In genomic region chr7:158397885-158398284, GRCh38 we compare ENCODE assay signal across 17 cellular contexts.
DNase-seq lines count a peak whose midpoint lies in the region; ATAC-seq, FAIRE-seq and TF ChIP-seq lines count a peak whose summit lies in the region.
"Had no signal": no experiment of that assay in that cellular context is flagged by ENCODE, and none has a peak within 500 bp of the region (broad histone marks: within the 10 kb centered on the region; RNA-seq: fewer than 3 reads in every experiment).

No MANE protein-coding gene starts in this region.

- 0 out of 2 replicates have a peak overlapping the region, but pooled peaks have one; percentile 9 for H2BK12ac ChIP-seq in H1 (ENCODE audit: low read depth, low read length)

- no peaks in the 10 kb centered on the region for H3K36me3 Mint-ChIP-seq in activated CD4-positive, alpha-beta T cell treated with anti-CD3 and anti-CD28 coated beads, Interleukin-2, amount 10 ng/mL, durations not matched to agents 7 days and 5 days (ENCODE audit: low read depth)
- H3K36me3 Mint-ChIP-seq: CD14-positive monocyte; CD4-positive, alpha-beta memory T cell had no signal

- no peaks in the 10 kb centered on the region for H4K20me1 ChIP-seq in H1 (replicated peaks in 1 of 2; ENCODE audit: control insufficient read depth in 1 of 2, insufficient read depth in 2 of 2, low read length in 2 of 2)
- H4K20me1 ChIP-seq: BLaER1 had no signal

- H3K27ac ChIP-seq in H1 (ENCODE audit: low read depth, low read length) (no peak overlapping the region), lower lobe of right lung (no peak overlapping the region)
- H3K27ac ChIP-seq: BLaER1 had no signal

- H4K5ac ChIP-seq in H1 (ENCODE audit: insufficient read length, low read depth, low read length), result no peak overlapping the region

- H3K4me3 ChIP-seq in H1 (ENCODE audit: extremely low read depth in 1 of 4, insufficient read depth in 2 of 4, low read depth in 3 of 4, low read length in 4 of 4) (no peak overlapping the region), lower lobe of right lung (no peak overlapping the region)
- H3K4me3 ChIP-seq: BLaER1 had no signal

- no peak overlapping the region for H4K8ac ChIP-seq in H1 (ENCODE audit: extremely low read depth, insufficient read depth, low read length)

- H3K79me1 ChIP-seq in H1 (ENCODE audit: low read depth, low read length), result no peaks in the 10 kb centered on the region

- no peak overlapping the region for H3K18ac ChIP-seq in H1 (ENCODE audit: extremely low read depth, low read length)

- no peak overlapping the region for H3K9ac ChIP-seq in H1 (replicated peaks in 1 of 4; ENCODE audit: extremely low read depth in 1 of 4, low read depth in 3 of 4, low read length in 3 of 4)
- H3K9ac ChIP-seq: BLaER1 had no signal

- peak overlapping the region; percentile 83; the same call in 1 of the 2 replicates for H2BK5ac ChIP-seq in H1 (ENCODE audit: low read depth, low read length)

- H2BK120ac ChIP-seq in H1 (replicated peaks; ENCODE audit: low read depth, low read length), result no peak overlapping the region

- CTCF ChIA-PET in activated CD4-positive, alpha-beta T cell treated with anti-CD3 and anti-CD28 coated beads, Interleukin-2, amount 10 ng/mL, durations not matched to agents 7 days and 5 days (lab: Charles Lee), result no interaction called here
- CTCF ChIA-PET in H1 (lab: Charles Lee; ENCODE audit: partially characterized antibody), result interaction anchor here (0.6 to 6.9 kb wide), 4 partner anchors 11 to 35 kb away, joined by 3 to 51 read pairs (median 5); no protein-coding TSS in a partner anchor

- H3K23me2 ChIP-seq in H1 (ENCODE audit: low read depth, low read length), result no peaks in the 10 kb centered on the region

- H3K9me3 ChIP-seq in H1 (ENCODE audit: insufficient read depth in 2 of 2, low read depth in 1 of 2, low read length in 1 of 2), result no peaks in the 10 kb centered on the region; a peak in 1 of 4 replicates
- H3K9me3 ChIP-seq in lower lobe of right lung, result peaks cover 5% of the 10 kb centered on the region

- no peak for FAIRE-seq in H1 (lab: Jason Lieb, UNC)
- FAIRE-seq: HepG2 had no signal

- WGBS in H1 (ENCODE audit: extremely low coverage in 1 of 2, insufficient coverage in 1 of 2, insufficient read length in 1 of 2, insufficient replicate concordance in 2 of 2, low coverage in 1 of 2, low lambda C conversion rate in 2 of 2, missing lambda C conversion rate in 1 of 2), 2 experiments, result 90% methylated on average over 6 of the region's 6 CpGs; no CpG with 5 or more reads in 1 of the 2 experiments

- H3K14ac ChIP-seq in H1 (ENCODE audit: insufficient read length), result no peak overlapping the region

- H3K4me1 ChIP-seq in H1 (replicated peaks in 1 of 4; ENCODE audit: control insufficient read depth in 3 of 4, insufficient read depth in 4 of 4, low read length in 3 of 4) (peaks cover 0 to 12% (median 7%) of the 10 kb centered on the region in 4 experiments; a peak in 4 of 7 replicates), lower lobe of right lung (no peaks in the 10 kb centered on the region)

- peak overlapping the region; percentile 80; the same call in 1 of the 2 replicates for H2BK20ac ChIP-seq in H1 (ENCODE audit: low read length)

- no peak for TF ChIP-seq RAD21 in H1 (IDR thresholded peaks at IDR 0.05 in 1 of 2, conservative IDR thresholded peaks at IDR 0.05 in 1 of 2; ENCODE audit: low read depth in 2 of 2, low read length in 2 of 2)

- no peaks in the 10 kb centered on the region for H3K79me2 ChIP-seq in H1 (ENCODE audit: control insufficient read depth in 1 of 2, insufficient read depth in 2 of 2, low read length in 2 of 2)

- H3K23ac ChIP-seq in H1 (ENCODE audit: insufficient read length), result no peak overlapping the region

- H4K91ac ChIP-seq in H1 (replicated peaks; ENCODE audit: insufficient read length, low read length), result no peak overlapping the region

- no peaks in the 10 kb centered on the region for H3K4me1 Mint-ChIP-seq in activated CD4-positive, alpha-beta T cell treated with anti-CD3 and anti-CD28 coated beads, Interleukin-2, amount 10 ng/mL, durations not matched to agents 7 days and 5 days
- H3K4me1 Mint-ChIP-seq: CD14-positive monocyte; CD4-positive, alpha-beta memory T cell had no signal

- H2AFZ ChIP-seq in H1 (ENCODE audit: low read length), result no peak overlapping the region

- H3K4ac ChIP-seq in H1 (replicated peaks; ENCODE audit: insufficient read length, low read depth, low read length), result no peak overlapping the region

- peak overlapping the region; percentile 36 for H3K27ac Mint-ChIP-seq in activated CD4-positive, alpha-beta T cell treated with anti-CD3 and anti-CD28 coated beads, Interleukin-2, amount 10 ng/mL, durations not matched to agents 7 days and 5 days
- H3K27ac Mint-ChIP-seq: CD4-positive, alpha-beta memory T cell had no signal

- TF ChIP-seq EP300 in H1 (IDR thresholded peaks at IDR 0.05; ENCODE audit: borderline replicate concordance in 1 of 2, low read depth in 2 of 2, low read length in 2 of 2), result no peak

- intact Hi-C loops in lower lobe of right lung (cut with DNase I) (no loop called here), left cardiac atrium (cut with DNase I) (no loop called here)

- H2AK5ac ChIP-seq in H1 (ENCODE audit: low read depth, low read length), result no peak overlapping the region

- no peaks in the 10 kb centered on the region for H3K27me3 Mint-ChIP-seq in activated CD4-positive, alpha-beta T cell treated with anti-CD3 and anti-CD28 coated beads, Interleukin-2, amount 10 ng/mL, durations not matched to agents 7 days and 5 days

- H3K4me2 ChIP-seq in H1 (ENCODE audit: insufficient read depth in 1 of 2, low read depth in 2 of 2, low read length in 2 of 2), result no peak overlapping the region

- H3K36me3 ChIP-seq in H1 (ENCODE audit: control insufficient read depth in 2 of 4, insufficient read depth in 4 of 4, low read length in 3 of 4) (no peaks in the 10 kb centered on the region), lower lobe of right lung (no peaks in the 10 kb centered on the region)
- H3K36me3 ChIP-seq: BLaER1 had no signal

- 0 out of 2 replicates have a peak overlapping the region, but pooled peaks have one; percentile 53 for H2BK15ac ChIP-seq in H1 (ENCODE audit: low read length)

- no peak for DNase-seq in activated CD4-positive, alpha-beta T cell treated with anti-CD3 and anti-CD28 coated beads, Interleukin-2, amount 10 ng/mL, durations not matched to agents 7 days and 5 days
- DNase-seq in activated CD4-positive, alpha-beta T cell treated with anti-CD3 and anti-CD28 coated beads for 4 hours, result no peak
- DNase-seq in H1 (ENCODE audit: low read depth in 1 of 2, low spot score in 2 of 2) (no peak), lower lobe of right lung (peak; percentile 4), left cardiac atrium (no peak)
- DNase-seq in activated T-cell treated with anti-CD3 and anti-CD28 coated beads, Interleukin-2, amount 50 U/mL, for 1 hour, result no peak
- DNase-seq: 8988T; Calu3; CD4-positive, alpha-beta memory T cell; DMS79 treated with DMSO at 0.1 percent for 48 hours; GF-D8; GOT3; H9 had no signal

- no peak overlapping the region for H3K4me3 Mint-ChIP-seq in activated CD4-positive, alpha-beta T cell treated with anti-CD3 and anti-CD28 coated beads, Interleukin-2, amount 10 ng/mL, durations not matched to agents 7 days and 5 days
- H3K4me3 Mint-ChIP-seq: CD14-positive monocyte; CD4-positive, alpha-beta memory T cell; H9 had no signal

- ATAC-seq in lower lobe of right lung, result no peak
- ATAC-seq in left cardiac atrium, result no peak
- ATAC-seq in HG02870 (IDR thresholded peaks at IDR 0.05; ENCODE audit: unreplicated experiment), result no peak

- no peak for TF ChIP-seq POLR2A in H1 (IDR thresholded peaks at IDR 0.05; ENCODE audit: control extremely low read depth in 1 of 2, low read depth in 2 of 2, low read length in 2 of 2)

- POLR2A ChIA-PET in activated CD4-positive, alpha-beta T cell treated with anti-CD3 and anti-CD28 coated beads, Interleukin-2, amount 10 ng/mL, durations not matched to agents 7 days and 5 days (lab: Charles Lee), result interaction anchor here (0.8 kb wide), 1 partner anchor 1179 kb away, joined by 3 read pairs; no protein-coding TSS in a partner anchor
- POLR2A ChIA-PET in H1 (lab: Charles Lee; ENCODE audit: partially characterized antibody), result interaction anchor here (0.6 to 1.1 kb wide), 2 partner anchors 16 to 131 kb away, joined by 3 read pairs; no protein-coding TSS in a partner anchor

- peaks cover 8% of the 10 kb centered on the region for H3K9me3 Mint-ChIP-seq in activated CD4-positive, alpha-beta T cell treated with anti-CD3 and anti-CD28 coated beads, Interleukin-2, amount 10 ng/mL, durations not matched to agents 7 days and 5 days

- TF ChIP-seq CTCF in H1 (IDR thresholded peaks at IDR 0.05; ENCODE audit: control extremely low read depth in 1 of 3, insufficient read depth in 1 of 3, low read depth in 1 of 3, low read length in 3 of 3), result no peak
- no peak for TF ChIP-seq CTCF in lower lobe of right lung (IDR thresholded peaks at IDR 0.05)

- no peaks in the 10 kb centered on the region for H3K27me3 ChIP-seq in H1 (replicated peaks in 1 of 4; ENCODE audit: control insufficient read depth in 3 of 4, extremely low read depth in 1 of 4, insufficient read depth in 3 of 4, low read length in 3 of 4)
- no peaks in the 10 kb centered on the region for H3K27me3 ChIP-seq in lower lobe of right lung (ENCODE audit: low read depth)
- H3K27me3 ChIP-seq: BLaER1 had no signal

- H3K56ac ChIP-seq in H1 (replicated peaks; ENCODE audit: insufficient read length, low read depth, low read length), result no peak overlapping the region

TF ChIP-seq in H1, 55 proteins besides CTCF, POLR2A, EP300 and RAD21:
- TF ChIP-seq FOSL1 (IDR thresholded peaks at IDR 0.05; ENCODE audit: insufficient read depth, low read depth, low read length) (no peak), BRCA1 (IDR thresholded peaks at IDR 0.05; ENCODE audit: low read depth, low read length) (no peak)
TF ChIP-seq in H1: peak in this region for 0.
